In genomic region chr6:144131248-144131709, GRCh38 we compare ENCODE assay signal across 11 cellular contexts. TPM values are rescaled to one million over a fixed set of nuclear protein-coding genes. Genes with fewer than 3 reads are reported as not detected.
DNase-seq lines count a peak whose midpoint lies in the region; ATAC-seq, FAIRE-seq and TF ChIP-seq lines count a peak whose summit lies in the region.
"Had no signal": no experiment of that assay in that cellular context is flagged by ENCODE, and none has a peak within 500 bp of the region (broad histone marks: within the 10 kb centered on the region; RNA-seq: fewer than 3 reads in every experiment).

No MANE protein-coding gene starts in this region.

- 79 to 92% methylated on average over 1 of the region's 1 CpG for WGBS in body of pancreas, 2 donors

- peak; percentile 44 for ATAC-seq in HG02981 (IDR thresholded peaks at IDR 0.05; ENCODE audit: unreplicated experiment)
- ATAC-seq in activated T-helper 17 cell treated with anti-CD3 and anti-CD28 coated beads, Interleukin-2, amount 50 U/mL, for 72 hours (replicated peaks) = peak; percentile 94
- no peak for ATAC-seq in HG02852 (IDR thresholded peaks at IDR 0.05; ENCODE audit: unreplicated experiment)
- ATAC-seq in body of pancreas = no peak

- TF ChIP-seq POLR2A in GM12891 (IDR thresholded peaks at IDR 0.05; ENCODE audit: low read depth, low read length) = no peak
- no peak for TF ChIP-seq POLR2A in body of pancreas (IDR thresholded peaks at IDR 0.05)

- no peaks in the 10 kb centered on the region for H3K9me3 Mint-ChIP-seq in activated T-helper 17 cell treated with anti-CD3 and anti-CD28 coated beads, Interleukin-2, amount 50 U/mL, for 72 hours

- H3K27ac Mint-ChIP-seq in activated T-helper 17 cell treated with anti-CD3 and anti-CD28 coated beads, Interleukin-2, amount 50 U/mL, for 72 hours = peak overlapping the region; percentile 95

- DNase-seq in GM12891 (ENCODE audit: insufficient read length, low spot score) (no peak), lung microvascular endothelial cell (ENCODE audit: low read depth in 2 of 2) (peak; percentile 26 to 78), body of pancreas (no peak), iPS-NIHi7 (ENCODE audit: extremely low spot score) (no peak), NCI-H69 (lab: John Stamatoyannopoulos, UW) (no peak)
- DNase-seq: GDM1, mesenchymal stem cell, NCI-H2107 had no signal

- H3K36me3 ChIP-seq in body of pancreas (replicated peaks in 1 of 2; ENCODE audit: insufficient read depth in 1 of 2, low read depth in 2 of 2) = no peaks in the 10 kb centered on the region

- intact Hi-C loops in body of pancreas (cut with DNase I) = no loop called here

- H3K4me1 Mint-ChIP-seq in activated T-helper 17 cell treated with anti-CD3 and anti-CD28 coated beads, Interleukin-2, amount 50 U/mL, for 72 hours = peaks cover 18% of the 10 kb centered on the region

- no peaks in the 10 kb centered on the region for H3K4me1 ChIP-seq in body of pancreas

- no peaks in the 10 kb centered on the region for H3K27me3 ChIP-seq in body of pancreas

- no peaks in the 10 kb centered on the region for H3K9me3 ChIP-seq in body of pancreas

- H3K27me3 Mint-ChIP-seq in activated T-helper 17 cell treated with anti-CD3 and anti-CD28 coated beads, Interleukin-2, amount 50 U/mL, for 72 hours = peaks cover 3% of the 10 kb centered on the region

- H3K27ac ChIP-seq in body of pancreas = no peak overlapping the region

- H3K4me3 Mint-ChIP-seq in activated T-helper 17 cell treated with anti-CD3 and anti-CD28 coated beads, Interleukin-2, amount 50 U/mL, for 72 hours = peak overlapping the region; percentile 86

- FAIRE-seq in GM12891 (lab: Jason Lieb, UNC) = peak; percentile 56

- no peak overlapping the region for H3K4me3 ChIP-seq in body of pancreas

- no peaks in the 10 kb centered on the region for H3K36me3 Mint-ChIP-seq in activated T-helper 17 cell treated with anti-CD3 and anti-CD28 coated beads, Interleukin-2, amount 50 U/mL, for 72 hours (ENCODE audit: low read depth)

- no peak for TF ChIP-seq CTCF in body of pancreas (IDR thresholded peaks at IDR 0.05)

TF ChIP-seq in GM12891, 5 proteins besides CTCF, POLR2A, EP300 and RAD21:
- no peak for TF ChIP-seq POLR2AphosphoS5 (IDR thresholded peaks at IDR 0.05; ENCODE audit: low read depth, low read length)
- TF ChIP-seq POU2F2 (IDR thresholded peaks at IDR 0.05; ENCODE audit: low read depth, low read length) = no peak
- TF ChIP-seq TAF1 (IDR thresholded peaks at IDR 0.05; ENCODE audit: low read depth, low read length) = no peak
- TF ChIP-seq SPI1 (IDR thresholded peaks at IDR 0.05; ENCODE audit: low read depth, low read length) = no peak
- TF ChIP-seq PAX5 (IDR thresholded peaks at IDR 0.05; ENCODE audit: insufficient read depth, low read length, severe bottlenecking) = no peak

RNA-seq across cellular contexts. Expression of gene STX11, which starts 19.0 kb away (rescaled TPM):
- polyA plus RNA-seq in GM12891 (2012; ENCODE audit: low read depth, missing spikeins) = 14.3 TPM
- total RNA-seq in activated T-helper 17 cell treated with anti-CD3 and anti-CD28 coated beads, Interleukin-2, amount 50 U/mL, for 72 hours = 10 to 100 TPM; 22.3 to 25.9 TPM
- 9.4 and 22.6 TPM in 2 replicates for total RNA-seq in lung microvascular endothelial cell
- total RNA-seq in body of pancreas = 1 to 10 TPM; 4.4 to 7.6 TPM

RNA-seq across cellular contexts. Expression of gene SF3B5, which starts 35.9 kb away (rescaled TPM):
- polyA plus RNA-seq in GM12891 (2012; ENCODE audit: low read depth, missing spikeins) = 252 TPM
- 100 to 1,000 TPM; 114 to 200 TPM for total RNA-seq in activated T-helper 17 cell treated with anti-CD3 and anti-CD28 coated beads, Interleukin-2, amount 50 U/mL, for 72 hours
- total RNA-seq in lung microvascular endothelial cell (84.6 and 98.2 TPM in 2 replicates), body of pancreas (100 to 1,000 TPM in 1 of 2 donors, 10 to 100 TPM in 1; 45.7 to 103 TPM)

Comparison
In these comparisons a context has a peak if more than half of its experiments do, and no peak if none do; other contexts are left out.
1. DNase-seq: peak in lung microvascular endothelial cell (2 of 2); none in GM12891 (single experiment), body of pancreas (0 of 4), iPS-NIHi7 (single experiment) and NCI-H69 (single experiment).
2. ATAC-seq: peak in HG02981 (single experiment) and activated T-helper 17 cell treated with anti-CD3 and anti-CD28 coated beads, Interleukin-2, amount 50 U/mL, for 72 hours (single experiment); none in HG02852 (single experiment) and body of pancreas (single experiment).